Comparison of ENCODE assay signal across 19 cellular contexts in genomic region chr18:26536664-26537063, GRCh38. TPM values are rescaled to one million over a fixed set of nuclear protein-coding genes. Genes with fewer than 3 reads are reported as not detected.
DNase-seq lines count a peak whose midpoint lies in the region; ATAC-seq, FAIRE-seq and TF ChIP-seq lines count a peak whose summit lies in the region.
"Had no signal": no experiment of that assay in that cellular context is flagged by ENCODE, and none has a peak within 500 bp of the region (broad histone marks: within the 10 kb centered on the region; RNA-seq: fewer than 3 reads in every experiment).

No MANE protein-coding gene starts in this region.

- H4K20me1 ChIP-seq in GM23248 (ENCODE audit: insufficient read depth): no peaks in the 10 kb centered on the region

- H3K4me1 ChIP-seq in A549 (peaks cover 71% of the 10 kb centered on the region), GM23248 (ENCODE audit: insufficient read depth) (peaks cover 23% of the 10 kb centered on the region)
- no peaks in the 10 kb centered on the region for H3K4me1 ChIP-seq in CD8-positive, alpha-beta memory T cell (ENCODE audit: insufficient read depth, low read length)

- no peaks in the 10 kb centered on the region for H3K9me3 Mint-ChIP-seq in CD4-positive, alpha-beta T cell
- no peaks in the 10 kb centered on the region for H3K9me3 Mint-ChIP-seq in CD8-positive, alpha-beta memory T cell
- H3K9me3 Mint-ChIP-seq: T-cell had no signal

- no peaks in the 10 kb centered on the region for H3K27me3 Mint-ChIP-seq in CD4-positive, alpha-beta T cell
- no peaks in the 10 kb centered on the region for H3K27me3 Mint-ChIP-seq in CD8-positive, alpha-beta memory T cell
- H3K27me3 Mint-ChIP-seq: T-cell had no signal

- H3K27ac ChIP-seq in A549: peak overlapping the region in 1 of 2 experiments; percentile 60; a peak in 3 of 6 replicates
- H3K27ac ChIP-seq in GM23248: 0 out of 2 replicates have a peak overlapping the region, but pooled peaks have one; percentile 38
- peak overlapping the region; percentile 66 for H3K27ac ChIP-seq in epithelial cell of prostate
- H3K27ac ChIP-seq in CD4-positive, alpha-beta T cell (ENCODE audit: low read depth, low read length): no peak overlapping the region
- H3K27ac ChIP-seq in CD8-positive, alpha-beta memory T cell (ENCODE audit: low read depth, low read length): no peak overlapping the region
- H3K27ac ChIP-seq: BLaER1 treated with 17β-estradiol and CSF1 and Interleukin-3, amounts not matched to agents 10 nM and 100 nM had no signal

- DNase-seq in A549 (ENCODE audit: low read depth in 1 of 2, low spot score in 1 of 2) (no peak), GM23248 (no peak), NCI-H226 (peak; percentile 45), epithelial cell of prostate (ENCODE audit: low read depth, low spot score) (no peak), T1000 (lab: John Stamatoyannopoulos, UW) (no peak), activated gamma-delta T cell treated with Interleukin-2 at 50 U/mL for 16 hours (no peak)
- no peak for DNase-seq in CD4-positive, alpha-beta T cell
- DNase-seq in CD8-positive, alpha-beta memory T cell: no peak
- DNase-seq: DMS79 treated with DMSO at 0.1 percent for 48 hours; H7; NCI-H1105 treated with DMSO at 0.1 percent for 48 hours; NCI-H1694 treated with DMSO at 0.1 percent for 48 hours; NCI-H446 treated with DMSO at 0.1 percent for 48 hours; NCI-H69; NK-92 treated with Interleukin-12 subunit alpha and Interleukin-12 subunit beta, amount 100 ng/mL, for 24 hours; SIG-M5; T-cell had no signal

- H3K9ac ChIP-seq in GM23248: no peak overlapping the region
- H3K9ac ChIP-seq: BLaER1 treated with 17β-estradiol and CSF1 and Interleukin-3, amounts not matched to agents 10 nM and 100 nM had no signal

- H3K36me3 ChIP-seq in GM23248 (ENCODE audit: low read depth): no peaks in the 10 kb centered on the region
- no peaks in the 10 kb centered on the region for H3K36me3 ChIP-seq in CD8-positive, alpha-beta memory T cell (ENCODE audit: insufficient read depth, low read length)

- no peaks in the 10 kb centered on the region for H3K27me3 ChIP-seq in GM23248 (replicated peaks; ENCODE audit: insufficient read depth)
- H3K27me3 ChIP-seq in CD4-positive, alpha-beta T cell (ENCODE audit: control insufficient read depth, insufficient read depth, low read length): no peaks in the 10 kb centered on the region
- H3K27me3 ChIP-seq in CD8-positive, alpha-beta memory T cell (ENCODE audit: insufficient read depth, low read length, poor library complexity, severe bottlenecking): no peaks in the 10 kb centered on the region
- H3K27me3 ChIP-seq: BLaER1 treated with 17β-estradiol and CSF1 and Interleukin-3, amounts not matched to agents 10 nM and 100 nM had no signal

- in situ Hi-C loops in GM23248 (cut with MboI): no loop called here

- CTCF ChIA-PET in A549 (lab: Yijun Ruan, JAX): interaction anchor here (0.6 kb wide), 1 partner anchor 116 kb away, joined by 3 read pairs; no protein-coding TSS in a partner anchor
- CTCF ChIA-PET in CD4-positive, alpha-beta T cell (lab: Charles Lee): no interaction called here
- CTCF ChIA-PET in CD8-positive, alpha-beta memory T cell (lab: Charles Lee): no interaction called here

- TF ChIP-seq POLR2A in A549 (IDR thresholded peaks at IDR 0.05; ENCODE audit: low read length): no peak

- H3K4me3 ChIP-seq in A549 (no peak overlapping the region), GM23248 (no peak overlapping the region)
- no peak overlapping the region for H3K4me3 ChIP-seq in CD8-positive, alpha-beta memory T cell (ENCODE audit: low read length)
- H3K4me3 ChIP-seq: BLaER1 treated with 17β-estradiol and CSF1 and Interleukin-3, amounts not matched to agents 10 nM and 100 nM; K562 had no signal

- peak in 1 of 2 experiments; percentile 16; a peak in 1 of 6 replicates for ATAC-seq in A549
- ATAC-seq in CD4-positive, alpha-beta T cell (ENCODE audit: poor library complexity): no peak
- ATAC-seq: K562, T-cell had no signal

- intact Hi-C loops in CD4-positive, alpha-beta T cell (cut with DNase I, micrococcal nuclease): no loop called here

- WGBS in A549 (ENCODE audit: missing lambda C conversion rate): 58% methylated on average over 4 of the region's 4 CpGs
- WGBS in GM23248 (ENCODE audit: low coverage in 1 of 2, low lambda C conversion rate in 2 of 2, missing lambda C conversion rate in 2 of 2), 2 experiments: 92 to 93% methylated on average over 4 of the region's 4 CpGs

- H3K79me2 ChIP-seq in GM23248 (ENCODE audit: insufficient read depth): peaks cover 55% of the 10 kb centered on the region

- peaks cover 10% of the 10 kb centered on the region for H3K4me1 Mint-ChIP-seq in CD4-positive, alpha-beta T cell (ENCODE audit: low read depth)
- peaks cover 4 to 11% (median 11%) of the 10 kb centered on the region in 3 donors for H3K4me1 Mint-ChIP-seq in CD8-positive, alpha-beta memory T cell

- H3K4me2 ChIP-seq in A549 (peak overlapping the region; percentile 11; the same call in 2 of the 3 replicates), GM23248 (ENCODE audit: unreplicated experiment) (peak overlapping the region; percentile 38)
- H3K4me2 ChIP-seq: BLaER1 treated with 17β-estradiol and CSF1 and Interleukin-3, amounts not matched to agents 10 nM and 100 nM had no signal

- no peak overlapping the region for H2AFZ ChIP-seq in GM23248

- POLR2A ChIA-PET in A549 (lab: Yijun Ruan, JAX): no interaction called here
- POLR2A ChIA-PET in CD4-positive, alpha-beta T cell (lab: Charles Lee): no interaction called here
- POLR2A ChIA-PET in CD8-positive, alpha-beta memory T cell (lab: Charles Lee): no interaction called here

- no peaks in the 10 kb centered on the region for H3K9me2 ChIP-seq in GM23248 (ENCODE audit: insufficient read depth)

- no peak for TF ChIP-seq EP300 in A549 (IDR thresholded peaks at IDR 0.05)

- H3K36me3 Mint-ChIP-seq in CD4-positive, alpha-beta T cell (ENCODE audit: low read depth): no peaks in the 10 kb centered on the region
- H3K36me3 Mint-ChIP-seq in CD8-positive, alpha-beta memory T cell: peaks cover 0 to 3% (median 0%) of the 10 kb centered on the region in 3 donors

- H3F3A ChIP-seq in GM23248 (ENCODE audit: insufficient read depth): peaks cover 19% of the 10 kb centered on the region

- TF ChIP-seq RAD21 in A549 (conservative IDR thresholded peaks at IDR 0.05 in 1 of 2, IDR thresholded peaks at IDR 0.05 in 1 of 2): no peak

- FAIRE-seq in A549 (lab: Jason Lieb, UNC): no peak
- FAIRE-seq: K562 had no signal

- no peak overlapping the region for H3K27ac Mint-ChIP-seq in CD4-positive, alpha-beta T cell
- H3K27ac Mint-ChIP-seq in CD8-positive, alpha-beta memory T cell: no peak overlapping the region
- H3K27ac Mint-ChIP-seq: T-cell had no signal

- TF ChIP-seq CTCF in A549 (IDR thresholded peaks at IDR 0.05): no peak
- TF ChIP-seq CTCF in CD4-positive, alpha-beta T cell (IDR thresholded peaks at IDR 0.05): no peak

- H3K4me3 Mint-ChIP-seq in CD4-positive, alpha-beta T cell: no peak overlapping the region
- H3K4me3 Mint-ChIP-seq in CD8-positive, alpha-beta memory T cell: no peak overlapping the region
- H3K4me3 Mint-ChIP-seq: T-cell had no signal

- H3K9me3 ChIP-seq in A549 (no peaks in the 10 kb centered on the region), GM23248 (ENCODE audit: low read depth) (no peaks in the 10 kb centered on the region)
- no peaks in the 10 kb centered on the region for H3K9me3 ChIP-seq in CD4-positive, alpha-beta T cell (ENCODE audit: control insufficient read depth, low read length)
- no peaks in the 10 kb centered on the region for H3K9me3 ChIP-seq in CD8-positive, alpha-beta memory T cell (ENCODE audit: low read length)
- H3K9me3 ChIP-seq: BLaER1 treated with 17β-estradiol and CSF1 and Interleukin-3, amounts not matched to agents 10 nM and 100 nM had no signal

TF ChIP-seq in A549, 52 proteins besides CTCF, POLR2A, EP300 and RAD21:
- TF ChIP-seq USF2 (IDR thresholded peaks at IDR 0.05) (no peak), CEBPB (IDR thresholded peaks at IDR 0.05) (no peak), CBX2 (IDR thresholded peaks at IDR 0.05; ENCODE audit: borderline replicate concordance, low read depth) (no peak), GATA3 (IDR thresholded peaks at IDR 0.05; ENCODE audit: borderline replicate concordance) (no peak), JUN (IDR thresholded peaks at IDR 0.05) (no peak)

RNA-seq across cellular contexts. Expression of gene KCTD1, which starts 11.7 kb away (rescaled TPM):
- polyA plus RNA-seq in A549 (2011; rRNA removed) (21.1 and 26.1 TPM in 2 replicates), A549 (2017; fragmentation: RNase III; extraction: RNeasy Plus Mini Kit Qiagen cat#74134 plus additional on column Dnase treatment) (32.1 to 37.3 TPM (median 35.4 TPM) in 3 replicates), GM23248 (2016; fragmentation: Nextera tagmentation; extraction: Ambion mirVana) (5.0 and 5.7 TPM in 2 replicates)
- polyA plus RNA-seq in A549 (2012; cell fraction: cytosol; rRNA removed): 29.8 and 35.5 TPM in 2 replicates
- polyA plus RNA-seq in A549 (2012; cell fraction: nucleus; rRNA removed): 20.9 and 33.2 TPM in 2 replicates
- 33.6 and 34.5 TPM in 2 replicates for polyA minus RNA-seq in A549 (2011; rRNA and poly(A)+ RNA removed)
- 14.9 and 17.9 TPM in 2 replicates for total RNA-seq in GM23248 (2014; rRNA removed; shearing (Covaris generic))
- 1 to 10 TPM in 1 of 2 experiments, under 1 TPM in 1; 0.74 to 1.1 TPM for total RNA-seq in CD4-positive, alpha-beta T cell
- 1 to 10 TPM; 3.5 to 4.2 TPM for total RNA-seq in CD8-positive, alpha-beta memory T cell
- 0.22 TPM for polyA plus RNA-seq in CD8-positive, alpha-beta memory T cell
- total RNA-seq: K562 had no signal
- polyA plus RNA-seq: K562 had no signal

Comparison
In these comparisons a context has a peak if more than half of its experiments do, and no peak if none do; other contexts are left out.
1. H3K27ac ChIP-seq: peak in GM23248 (single experiment) and epithelial cell of prostate (single experiment); none in CD4-positive, alpha-beta T cell (single experiment) and CD8-positive, alpha-beta memory T cell (single experiment).